In genomic region chr2:67694464-67694863, GRCh38 we compare ENCODE assay signal across 1 cellular context.
TF ChIP-seq lines count a peak whose summit lies in the region.

No MANE protein-coding gene starts in this region.

TF ChIP-seq in A549, 52 proteins besides CTCF, POLR2A, EP300 and RAD21 (continued from another document):
- TF ChIP-seq TP53 (CRISPR knock-in tag; IDR thresholded peaks at IDR 0.05): no peak
- TF ChIP-seq FOXS1 (CRISPR knock-in tag; IDR thresholded peaks at IDR 0.05): no peak
- no peak for TF ChIP-seq CHD2 (IDR thresholded peaks at IDR 0.05; ENCODE audit: low read length, partially characterized antibody)
- no peak for TF ChIP-seq RNF2 (IDR thresholded peaks at IDR 0.05; ENCODE audit: borderline replicate concordance, low read depth)
- no peak for TF ChIP-seq MYC (IDR thresholded peaks at IDR 0.05; ENCODE audit: borderline replicate concordance, low read length)
TF ChIP-seq in A549: peak in this region for 0.
